ENCODE assay signal across 1 cellular context in genomic region chr3:140736863-140737460, GRCh38.
TF ChIP-seq lines count a peak whose summit lies in the region.

No MANE protein-coding gene starts in this region.

TF ChIP-seq in IMR-90, 13 proteins besides CTCF, POLR2A, EP300 and RAD21:
- TF ChIP-seq ELK1 (IDR thresholded peaks at IDR 0.05; ENCODE audit: borderline replicate concordance, low read depth, low read length) (no peak), SMC3 (IDR thresholded peaks at IDR 0.05; ENCODE audit: low read depth, low read length) (peak; percentile 30; the same call in 1 of the 2 replicates)
